8 cellular contexts compared by ENCODE assay signal in genomic region chr11:62727007-62727832, GRCh38. TPM values are rescaled to one million over a fixed set of nuclear protein-coding genes. Genes with fewer than 3 reads are reported as not detected.
DNase-seq lines count a peak whose midpoint lies in the region; ATAC-seq and TF ChIP-seq lines count a peak whose summit lies in the region.

Gene HNRNPUL2 (minus strand): TSS chr11:62727457. CDS start chr11:62727156, 301 bp downstream.

- TF ChIP-seq RAD21 in liver (IDR thresholded peaks at IDR 0.05) = no peak

- peaks cover 13 to 17% (median 15%) of the 10 kb centered on the region in 4 donors for H3K36me3 ChIP-seq in liver (ENCODE audit: control insufficient read depth in 4 of 4, insufficient read depth in 3 of 4, low read depth in 1 of 4, low read length in 3 of 4)

- TF ChIP-seq CTCF in C4-2B (conservative IDR thresholded peaks at IDR 0.05) (no peak), liver (IDR thresholded peaks at IDR 0.05; ENCODE audit: low read depth, low read length, missing input control) (no peak)

- H3K36me3 Mint-ChIP-seq in dendritic cell treated with granulocyte-macrophage colony-stimulating factor and Interleukin-4, amounts not matched to agents 40 ng/mL and 50 ng/mL, for 4 days (ENCODE audit: low read depth) = peaks cover 85% of the 10 kb centered on the region

- peak within 1 kb of the TSS; percentile 97 for H3K27ac ChIP-seq in C4-2B
- peak within 1 kb of the TSS; percentile 97 for H3K27ac ChIP-seq in liver (ENCODE audit: low read depth in 1 of 2, low read length in 2 of 2)

- H3K9me3 Mint-ChIP-seq in dendritic cell treated with granulocyte-macrophage colony-stimulating factor and Interleukin-4, amounts not matched to agents 40 ng/mL and 50 ng/mL, for 4 days = no peaks in the 10 kb centered on the region

- H3K4me1 ChIP-seq in liver (ENCODE audit: control insufficient read depth in 4 of 4, insufficient read depth in 4 of 4, low read length in 3 of 4) = peaks cover 2 to 40% (median 25%) of the 10 kb centered on the region in 4 donors

- peak within 1 kb of the TSS; percentile 87 to 100 (median 96) for H3K4me3 ChIP-seq in liver (ENCODE audit: low read depth in 1 of 3, low read length in 3 of 3)

- no peaks in the 10 kb centered on the region for H3K27me3 ChIP-seq in liver (ENCODE audit: control insufficient read depth in 4 of 4, insufficient read depth in 4 of 4, low read length in 3 of 4)

- intact Hi-C loops in dendritic cell treated with granulocyte-macrophage colony-stimulating factor and Interleukin-4, amounts not matched to agents 40 ng/mL and 50 ng/mL, for 4 days (cut with micrococcal nuclease) = loop anchor here (1.0 to 5.0 kb wide), 3 partner anchors 18 to 135 kb away; partner anchors contain the start of gene TAF6L

- H3K9me3 ChIP-seq in liver (ENCODE audit: control insufficient read depth in 4 of 4, low read length in 3 of 4) = no peaks in the 10 kb centered on the region

- peak; percentile 98 for DNase-seq in NCI-H748 treated with DMSO at 0.1 percent for 48 hours (lab: John Stamatoyannopoulos, UW)
- peak; percentile 88 to 99 for DNase-seq in activated CD4-positive, alpha-beta T cell treated with anti-CD3 and anti-CD28 coated beads, Interleukin-2, amount 50 U/mL, for 24 hours (ENCODE audit: low read depth in 1 of 2, low spot score in 1 of 2)
- peak; percentile 98 for DNase-seq in stimulated activated CD4-positive, alpha-beta T cell treated with anti-CD3 and anti-CD28 coated beads, Interleukin-4, amount 100 ng/mL, for 24 hours

- ATAC-seq in GM19372 (IDR thresholded peaks at IDR 0.05; ENCODE audit: low read depth, unreplicated experiment) (peak; percentile 64), HG03558 (IDR thresholded peaks at IDR 0.05; ENCODE audit: extremely low read depth, unreplicated experiment) (peak; percentile 42)

- peak within 1 kb of the TSS; percentile 97 for H3K27ac Mint-ChIP-seq in dendritic cell treated with granulocyte-macrophage colony-stimulating factor and Interleukin-4, amounts not matched to agents 40 ng/mL and 50 ng/mL, for 4 days

- H3K4me1 Mint-ChIP-seq in dendritic cell treated with granulocyte-macrophage colony-stimulating factor and Interleukin-4, amounts not matched to agents 40 ng/mL and 50 ng/mL, for 4 days (ENCODE audit: low read depth) = peaks cover 46% of the 10 kb centered on the region

- H3K9ac ChIP-seq in liver (ENCODE audit: low read depth in 1 of 2, low read length in 2 of 2) = peak within 1 kb of the TSS; percentile 86 to 87

- H3K4me3 Mint-ChIP-seq in dendritic cell treated with granulocyte-macrophage colony-stimulating factor and Interleukin-4, amounts not matched to agents 40 ng/mL and 50 ng/mL, for 4 days = peak within 1 kb of the TSS; percentile 95

- no peaks in the 10 kb centered on the region for H3K27me3 Mint-ChIP-seq in dendritic cell treated with granulocyte-macrophage colony-stimulating factor and Interleukin-4, amounts not matched to agents 40 ng/mL and 50 ng/mL, for 4 days

- WGBS in liver = under 1% methylated on average over 94 of the region's 94 CpGs

TF ChIP-seq in liver, 16 proteins besides CTCF, POLR2A, EP300 and RAD21:
- TF ChIP-seq SP1 (IDR thresholded peaks at IDR 0.05) (no peak), FOXA1 (IDR thresholded peaks at IDR 0.05) (no peak), EGR1 (IDR thresholded peaks at IDR 0.05; ENCODE audit: low read depth in 2 of 2) (peak; percentile 9 to 27), REST (IDR thresholded peaks at IDR 0.05) (peak; percentile 42), RXRA (IDR thresholded peaks at IDR 0.05) (no peak), HNF4G (IDR thresholded peaks at IDR 0.05) (no peak), FOXA2 (IDR thresholded peaks at IDR 0.05) (no peak), GABPA (IDR thresholded peaks at IDR 0.05 in 1 of 2, conservative IDR thresholded peaks at IDR 0.05 in 1 of 2) (peak; percentile 43 to 86), JUND (IDR thresholded peaks at IDR 0.05) (no peak), NR2F2 (IDR thresholded peaks at IDR 0.05) (peak; percentile 54), YY1 (IDR thresholded peaks at IDR 0.05) (peak; percentile 88), HNF4A (conservative IDR thresholded peaks at IDR 0.05) (no peak), TAF1 (conservative IDR thresholded peaks at IDR 0.05) (no peak)
- TF ChIP-seq, protein P1, sequence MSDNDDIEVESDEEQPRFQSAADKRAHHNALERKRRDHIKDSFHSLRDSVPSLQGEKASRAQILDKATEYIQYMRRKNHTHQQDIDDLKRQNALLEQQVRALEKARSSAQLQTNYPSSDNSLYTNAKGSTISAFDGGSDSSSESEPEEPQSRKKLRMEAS (IDR thresholded peaks at IDR 0.05) = peak; percentile 42
- TF ChIP-seq, protein P2, sequence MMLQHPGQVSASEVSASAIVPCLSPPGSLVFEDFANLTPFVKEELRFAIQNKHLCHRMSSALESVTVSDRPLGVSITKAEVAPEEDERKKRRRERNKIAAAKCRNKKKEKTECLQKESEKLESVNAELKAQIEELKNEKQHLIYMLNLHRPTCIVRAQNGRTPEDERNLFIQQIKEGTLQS (IDR thresholded peaks at IDR 0.05) = peak; percentile 8
- TF ChIP-seq, protein P3, sequence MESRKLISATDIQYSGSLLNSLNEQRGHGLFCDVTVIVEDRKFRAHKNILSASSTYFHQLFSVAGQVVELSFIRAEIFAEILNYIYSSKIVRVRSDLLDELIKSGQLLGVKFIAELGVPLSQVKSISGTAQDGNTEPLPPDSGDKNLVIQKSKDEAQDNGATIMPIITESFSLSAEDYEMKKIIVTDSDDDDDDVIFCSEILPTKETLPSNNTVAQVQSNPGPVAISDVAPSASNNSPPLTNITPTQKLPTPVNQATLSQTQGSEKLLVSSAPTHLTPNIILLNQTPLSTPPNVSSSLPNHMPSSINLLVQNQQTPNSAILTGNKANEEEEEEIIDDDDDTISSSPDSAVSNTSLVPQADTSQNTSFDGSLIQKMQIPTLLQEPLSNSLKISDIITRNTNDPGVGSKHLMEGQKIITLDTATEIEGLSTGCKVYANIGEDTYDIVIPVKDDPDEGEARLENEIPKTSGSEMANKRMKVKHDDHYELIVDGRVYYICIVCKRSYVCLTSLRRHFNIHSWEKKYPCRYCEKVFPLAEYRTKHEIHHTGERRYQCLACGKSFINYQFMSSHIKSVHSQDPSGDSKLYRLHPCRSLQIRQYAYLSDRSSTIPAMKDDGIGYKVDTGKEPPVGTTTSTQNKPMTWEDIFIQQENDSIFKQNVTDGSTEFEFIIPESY (IDR thresholded peaks at IDR 0.05) = no peak

RNA-seq across cellular contexts. Expression of gene HNRNPUL2, which starts in this region (rescaled TPM):
- total RNA-seq in liver = 10 to 100 TPM; 14.0 to 17.0 TPM
- 10 to 100 TPM in 1 of 2 donors, 1 to 10 TPM in 1; 1.3 to 12.0 TPM for polyA plus RNA-seq in liver

Comparison
In these comparisons a context has a peak if more than half of its experiments do, and no peak if none do; other contexts are left out.
1. Peak in every context shown above with its lines: DNase-seq, ATAC-seq, H3K4me3 ChIP-seq and H3K27ac ChIP-seq.